ENCODE assay signal across 16 cellular contexts in genomic region chr17:1929896-1930750, GRCh38.
DNase-seq lines count a peak whose midpoint lies in the region; ATAC-seq and TF ChIP-seq lines count a peak whose summit lies in the region.
"Had no signal": no experiment of that assay in that cellular context is flagged by ENCODE, and none has a peak within 500 bp of the region (broad histone marks: within the 10 kb centered on the region; RNA-seq: fewer than 3 reads in every experiment).

No MANE protein-coding gene starts in this region.

- H2BK12ac ChIP-seq in H9 (ENCODE audit: insufficient read length, low read depth, low read length) = no peak overlapping the region

- H3K4me3 Mint-ChIP-seq in H9 (no peak overlapping the region), brain (peak overlapping the region in 4 of 5 experiments; percentile 6 to 52 (median 18)), neural progenitor cell (peak overlapping the region; percentile 1)
- H3K4me3 Mint-ChIP-seq: CD4-positive, alpha-beta memory T cell had no signal

- no peak overlapping the region for H4K91ac ChIP-seq in H9 (ENCODE audit: insufficient read length, low read depth, low read length)

- H3K27ac ChIP-seq in BLaER1 = peak overlapping the region; percentile 70
- H3K27ac ChIP-seq in H9 (ENCODE audit: insufficient read length, low read depth, low read length) = no peak overlapping the region
- peak overlapping the region; percentile 34 for H3K27ac ChIP-seq in neural progenitor cell
- H3K27ac ChIP-seq: KMS-11 had no signal

- no peak overlapping the region for H3K4ac ChIP-seq in H9 (ENCODE audit: low read depth, low read length)

- H3K36me3 ChIP-seq in BLaER1 (no peaks in the 10 kb centered on the region), neural progenitor cell (no peaks in the 10 kb centered on the region), HAP-1 (replicated peaks) (no peaks in the 10 kb centered on the region)
- H3K36me3 ChIP-seq: MG63 had no signal

- H3K9ac ChIP-seq in BLaER1 = peak overlapping the region; percentile 56
- H3K9ac ChIP-seq in H9 (ENCODE audit: extremely low read depth, insufficient read length, low read length) = no peak overlapping the region
- H3K9ac ChIP-seq in neural progenitor cell = no peak overlapping the region
- H3K9ac ChIP-seq: KMS-11 had no signal

- H3K14ac ChIP-seq in H9 (ENCODE audit: insufficient read depth, low read length) = no peak overlapping the region

- H3K79me1 ChIP-seq in H9 (ENCODE audit: insufficient read depth, low read depth, low read length, poor library complexity, severe bottlenecking) = no peaks in the 10 kb centered on the region

- H3K23ac ChIP-seq in H9 (ENCODE audit: insufficient read length, low read depth, low read length) = no peak overlapping the region

- peaks cover 59% of the 10 kb centered on the region for H3K27me3 Mint-ChIP-seq in H9 (ENCODE audit: low read depth)
- peaks cover 2% of the 10 kb centered on the region for H3K27me3 Mint-ChIP-seq in brain
- H3K27me3 Mint-ChIP-seq in neural progenitor cell (ENCODE audit: insufficient read depth, low read depth) = peaks cover 6% of the 10 kb centered on the region

- no peak overlapping the region for H4K5ac ChIP-seq in H9 (ENCODE audit: insufficient read length, low read depth, low read length)

- H3K36me3 Mint-ChIP-seq in H9 (ENCODE audit: insufficient read depth in 1 of 3, low read depth in 3 of 3) = no peaks in the 10 kb centered on the region
- H3K36me3 Mint-ChIP-seq in brain = no peaks in the 10 kb centered on the region
- no peaks in the 10 kb centered on the region for H3K36me3 Mint-ChIP-seq in neural progenitor cell
- H3K36me3 Mint-ChIP-seq: CD4-positive, alpha-beta memory T cell had no signal

- in situ Hi-C loops in HAP-1 (cut with MboI; ENCODE audit: low sequenced_read_pairs) = no loop called here

- TF ChIP-seq CTCF in H9 (conservative IDR thresholded peaks at IDR 0.05) (no peak), brain (conservative IDR thresholded peaks at IDR 0.05) (no peak), neural progenitor cell (IDR thresholded peaks at IDR 0.05) (no peak)

- H3K4me2 ChIP-seq in BLaER1 (peak overlapping the region; percentile 76), H9 (ENCODE audit: insufficient read depth, insufficient read length, low read length) (no peak overlapping the region), neural progenitor cell (peak overlapping the region; percentile 38)
- H3K4me2 ChIP-seq: KMS-11 had no signal

- H2AK5ac ChIP-seq in H9 (ENCODE audit: insufficient read length, low read length) = no peak overlapping the region

- H3K4me3 ChIP-seq in BLaER1 = no peak overlapping the region
- H3K4me3 ChIP-seq in neural progenitor cell = no peak overlapping the region
- no peak overlapping the region for H3K4me3 ChIP-seq in HAP-1
- H3K4me3 ChIP-seq: MG63 had no signal

- no peak overlapping the region for H3K18ac ChIP-seq in H9 (ENCODE audit: insufficient read length, low read depth, low read length)

- no peaks in the 10 kb centered on the region for H3K27me3 ChIP-seq in BLaER1
- no peaks in the 10 kb centered on the region for H3K27me3 ChIP-seq in H9 (ENCODE audit: insufficient read depth, low read length)
- no peaks in the 10 kb centered on the region for H3K27me3 ChIP-seq in neural progenitor cell
- no peaks in the 10 kb centered on the region for H3K27me3 ChIP-seq in HAP-1 (ENCODE audit: low read depth)
- H3K27me3 ChIP-seq: MG63 had no signal

- peaks cover 24% of the 10 kb centered on the region for H3K4me1 ChIP-seq in BLaER1
- no peaks in the 10 kb centered on the region for H3K4me1 ChIP-seq in H9 (ENCODE audit: insufficient read depth, low read length)
- H3K4me1 ChIP-seq in neural progenitor cell = peaks cover 46% of the 10 kb centered on the region
- H3K4me1 ChIP-seq in HAP-1 = no peaks in the 10 kb centered on the region

- no peak overlapping the region for H2BK15ac ChIP-seq in H9 (ENCODE audit: low read depth, low read length)

- 0 out of 2 replicates have a peak, but pooled peaks cover 24% of the 10 kb centered on the region for H4K20me1 ChIP-seq in BLaER1
- no peaks in the 10 kb centered on the region for H4K20me1 ChIP-seq in H9 (ENCODE audit: control insufficient read depth, insufficient read depth, insufficient read length)
- no peaks in the 10 kb centered on the region for H4K20me1 ChIP-seq in neural progenitor cell (ENCODE audit: low read depth)

- H3K4me1 Mint-ChIP-seq in H9 (peaks cover 5 to 16% of the 10 kb centered on the region in 2 experiments), brain (peaks cover 64% of the 10 kb centered on the region), neural progenitor cell (peaks cover 46% of the 10 kb centered on the region)
- H3K4me1 Mint-ChIP-seq: CD4-positive, alpha-beta memory T cell had no signal

- peaks cover 5% of the 10 kb centered on the region for H3K23me2 ChIP-seq in H9 (ENCODE audit: insufficient read length, low read depth, low read length, poor library complexity, severe bottlenecking)

- peaks cover 0 to 3% of the 10 kb centered on the region in 2 experiments; a peak in 1 of 5 replicates for H3K9me3 Mint-ChIP-seq in H9
- peaks cover 0 to 5% (median 0%) of the 10 kb centered on the region in 5 experiments for H3K9me3 Mint-ChIP-seq in brain
- no peaks in the 10 kb centered on the region for H3K9me3 Mint-ChIP-seq in neural progenitor cell
- H3K9me3 Mint-ChIP-seq: CD4-positive, alpha-beta memory T cell had no signal

- WGBS in H9 (ENCODE audit: extremely low coverage, insufficient read length, low lambda C conversion rate) = no CpG with 5 or more reads among the region's 22 CpGs

- H4K8ac ChIP-seq in H9 (replicated peaks; ENCODE audit: insufficient read length, low read depth, low read length) = no peak overlapping the region

- H3T11ph ChIP-seq in H9 (ENCODE audit: low read length) = no peak overlapping the region

- ATAC-seq in GM21786 (IDR thresholded peaks at IDR 0.05; ENCODE audit: unreplicated experiment) = no peak
- ATAC-seq in GM19452 (IDR thresholded peaks at IDR 0.05; ENCODE audit: unreplicated experiment) = no peak
- ATAC-seq: HepG2 had no signal

- peak; percentile 30 for DNase-seq in H9
- peak; percentile 34 for DNase-seq in neural progenitor cell (ENCODE audit: low spot score)
- no peak for DNase-seq in HAP-1 (ENCODE audit: low spot score in 2 of 2)
- DNase-seq: ACHN; CD4-positive, alpha-beta memory T cell; MG63; NCI-H1105; NCI-H1930; NCI-H345; SHP77 treated with DMSO at 0.1 percent for 48 hours had no signal

- H3K79me2 ChIP-seq in H9 (ENCODE audit: insufficient read depth, low read length) (no peaks in the 10 kb centered on the region), neural progenitor cell (ENCODE audit: low read depth) (no peaks in the 10 kb centered on the region)

- H2BK20ac ChIP-seq in H9 (ENCODE audit: low read depth, low read length, poor library complexity, severe bottlenecking) = no peak overlapping the region

- no peak overlapping the region; a peak in 1 of 7 replicates for H3K27ac Mint-ChIP-seq in H9
- H3K27ac Mint-ChIP-seq in brain = peak overlapping the region; percentile 28 to 98 (median 63)
- H3K27ac Mint-ChIP-seq in neural progenitor cell = peak overlapping the region; percentile 62
- H3K27ac Mint-ChIP-seq: CD4-positive, alpha-beta memory T cell had no signal

- no peak overlapping the region for H2BK120ac ChIP-seq in H9 (ENCODE audit: low read depth, low read length, poor library complexity, severe bottlenecking)

- H2BK5ac ChIP-seq in H9 (ENCODE audit: insufficient read length, low read length) = no peak overlapping the region

- no peak overlapping the region for H3K56ac ChIP-seq in H9 (ENCODE audit: insufficient read length, low read depth, low read length)

- H2AFZ ChIP-seq in H9 (ENCODE audit: low read length) (no peak overlapping the region), neural progenitor cell (replicated peaks) (peak overlapping the region; percentile 37)

- no peaks in the 10 kb centered on the region for H3K9me3 ChIP-seq in BLaER1
- H3K9me3 ChIP-seq in H9 (ENCODE audit: control insufficient read depth, low read depth, low read length) = no peaks in the 10 kb centered on the region
- no peaks in the 10 kb centered on the region for H3K9me3 ChIP-seq in neural progenitor cell (ENCODE audit: low read depth)
- no peaks in the 10 kb centered on the region for H3K9me3 ChIP-seq in HAP-1
- H3K9me3 ChIP-seq: MG63 had no signal

- peaks cover 36% of the 10 kb centered on the region for H3F3A ChIP-seq in neural progenitor cell (ENCODE audit: low read depth)

Comparison
In these comparisons a context has a peak if more than half of its experiments do, and no peak if none do; other contexts are left out.
1. DNase-seq: peak in H9 (single experiment) and neural progenitor cell (single experiment); none in HAP-1 (0 of 2).
2. H3K27ac Mint-ChIP-seq: peak in brain (5 of 5) and neural progenitor cell (single experiment); none in H9 (0 of 3).
3. H3K4me3 Mint-ChIP-seq: peak in brain (4 of 5) and neural progenitor cell (single experiment); none in H9 (0 of 2).